9 cellular contexts compared by ENCODE assay signal in genomic region chr2:157443795-157444642, GRCh38. TPM values are rescaled to one million over a fixed set of nuclear protein-coding genes. Genes with fewer than 3 reads are reported as not detected.
DNase-seq lines count a peak whose midpoint lies in the region; ATAC-seq, FAIRE-seq and TF ChIP-seq lines count a peak whose summit lies in the region.
"Had no signal": no experiment of that assay in that cellular context is flagged by ENCODE, and none has a peak within 500 bp of the region (broad histone marks: within the 10 kb centered on the region; RNA-seq: fewer than 3 reads in every experiment).

Gene CYTIP, minus strand, starts transcription at chr2:157444089. Its CDS starts 69 bp downstream, at chr2:157444020.

- DNase-seq in GM13977 (ENCODE audit: low spot score) = peak; percentile 12
- no peak for DNase-seq in GM23338 (ENCODE audit: low spot score)
- DNase-seq in NAMALWA (ENCODE audit: low spot score) = peak; percentile 87
- peak; percentile 72 for DNase-seq in activated T-helper 2 cell treated with anti-CD3 and anti-CD28 coated beads, Interferon-gamma antibody, Interleukin-2, Interleukin-4, amounts not matched to agents 10 μg/mL and 5 μg/mL and 100 μg/mL, durations not matched to agents 14 hours and 24 hours and 36 hours (ENCODE audit: low spot score)
- DNase-seq in upper lobe of left lung = peak in 1 of 2 donors; percentile 76
- DNase-seq in NCI-H1436 (lab: John Stamatoyannopoulos, UW) = no peak
- DNase-seq in GM19239 (ENCODE audit: insufficient read length, low spot score) = no peak

- intact Hi-C loops in activated T-helper 2 cell treated with anti-CD3 and anti-CD28 coated beads, Interferon-gamma antibody, Interleukin-2, Interleukin-4, amounts not matched to agents 10 μg/mL and 5 μg/mL and 100 μg/mL, durations not matched to agents 14 hours and 24 hours and 36 hours (cut with micrococcal nuclease) = loop anchor here (1.0 to 5.0 kb wide), 5 partner anchors 9 to 1102 kb away; no protein-coding TSS in a partner anchor

- H3K9me3 ChIP-seq in mononuclear cell (ENCODE audit: low read depth, low read length) = no peaks in the 10 kb centered on the region
- H3K9me3 ChIP-seq in upper lobe of left lung = no peaks in the 10 kb centered on the region

- peaks cover 1% of the 10 kb centered on the region for H3K27me3 Mint-ChIP-seq in GM23338 (ENCODE audit: insufficient read depth, low read depth, poor library complexity)
- no peaks in the 10 kb centered on the region for H3K27me3 Mint-ChIP-seq in activated T-helper 2 cell treated with anti-CD3 and anti-CD28 coated beads, Interferon-gamma antibody, Interleukin-2, Interleukin-4, amounts not matched to agents 10 μg/mL and 5 μg/mL and 100 μg/mL, durations not matched to agents 14 hours and 24 hours and 36 hours (ENCODE audit: low read depth)

- H3K27ac Mint-ChIP-seq in GM23338 = no peak within 1 kb of the TSS
- H3K27ac Mint-ChIP-seq in activated T-helper 2 cell treated with anti-CD3 and anti-CD28 coated beads, Interferon-gamma antibody, Interleukin-2, Interleukin-4, amounts not matched to agents 10 μg/mL and 5 μg/mL and 100 μg/mL, durations not matched to agents 14 hours and 24 hours and 36 hours = peak within 1 kb of the TSS; percentile 96

- FAIRE-seq in GM19239 (lab: Jason Lieb, UNC) = no peak

- peaks cover 2% of the 10 kb centered on the region; the same call in 1 of the 3 replicates for H3K4me1 Mint-ChIP-seq in GM23338
- peaks cover 47% of the 10 kb centered on the region for H3K4me1 Mint-ChIP-seq in activated T-helper 2 cell treated with anti-CD3 and anti-CD28 coated beads, Interferon-gamma antibody, Interleukin-2, Interleukin-4, amounts not matched to agents 10 μg/mL and 5 μg/mL and 100 μg/mL, durations not matched to agents 14 hours and 24 hours and 36 hours (ENCODE audit: low read depth)

- no peaks in the 10 kb centered on the region for H3K9me2 ChIP-seq in GM23338 (ENCODE audit: insufficient read depth)

- H3K4me2 ChIP-seq in GM23338 = no peak within 1 kb of the TSS

- TF ChIP-seq POLR2A in upper lobe of left lung (IDR thresholded peaks at IDR 0.05) = peak in 3 of 4 donors; percentile 29 to 90 (median 35)

- TF ChIP-seq CTCF in GM13977 (IDR thresholded peaks at IDR 0.05; ENCODE audit: extremely low read depth, insufficient read depth, missing control alignments) (no peak), GM23338 (conservative IDR thresholded peaks at IDR 0.05; ENCODE audit: low read depth in 2 of 2) (no peak), upper lobe of left lung (IDR thresholded peaks at IDR 0.05) (no peak)

- H3K27me3 ChIP-seq in GM23338 (ENCODE audit: insufficient read depth) (no peaks in the 10 kb centered on the region), mononuclear cell (ENCODE audit: insufficient read depth, low read length) (no peaks in the 10 kb centered on the region), upper lobe of left lung (no peaks in the 10 kb centered on the region)

- peak within 1 kb of the TSS; percentile 29; the same call in 1 of the 2 replicates for H2AFZ ChIP-seq in GM23338

- no peaks in the 10 kb centered on the region for H3F3A ChIP-seq in GM23338 (replicated peaks; ENCODE audit: low read depth)

- H3K4me1 ChIP-seq in GM23338 (ENCODE audit: insufficient read depth) = no peaks in the 10 kb centered on the region
- H3K4me1 ChIP-seq in mononuclear cell (ENCODE audit: insufficient read depth, low read length) = peaks cover 37% of the 10 kb centered on the region
- peaks cover 0 to 7% (median 0%) of the 10 kb centered on the region in 4 donors for H3K4me1 ChIP-seq in upper lobe of left lung

- H3K36me3 Mint-ChIP-seq in GM23338 (ENCODE audit: low read depth) = no peaks in the 10 kb centered on the region
- peaks cover 49% of the 10 kb centered on the region for H3K36me3 Mint-ChIP-seq in activated T-helper 2 cell treated with anti-CD3 and anti-CD28 coated beads, Interferon-gamma antibody, Interleukin-2, Interleukin-4, amounts not matched to agents 10 μg/mL and 5 μg/mL and 100 μg/mL, durations not matched to agents 14 hours and 24 hours and 36 hours (ENCODE audit: low read depth)

- ATAC-seq in GM23338 (no peak), upper lobe of left lung (ENCODE audit: low FRiP score in 2 of 2) (peak; percentile 64 to 79)

- H3K27ac ChIP-seq in GM23338 (ENCODE audit: low read depth) = no peak within 1 kb of the TSS
- H3K27ac ChIP-seq in upper lobe of left lung = peak within 1 kb of the TSS; percentile 73 to 87 (median 82)
- H3K27ac ChIP-seq: epithelial cell of prostate had no signal

- H3K4me3 Mint-ChIP-seq in GM23338 = no peak within 1 kb of the TSS
- H3K4me3 Mint-ChIP-seq in activated T-helper 2 cell treated with anti-CD3 and anti-CD28 coated beads, Interferon-gamma antibody, Interleukin-2, Interleukin-4, amounts not matched to agents 10 μg/mL and 5 μg/mL and 100 μg/mL, durations not matched to agents 14 hours and 24 hours and 36 hours (ENCODE audit: low read depth) = peak within 1 kb of the TSS; percentile 98

- no peaks in the 10 kb centered on the region for H3K9me3 Mint-ChIP-seq in GM23338
- H3K9me3 Mint-ChIP-seq in activated T-helper 2 cell treated with anti-CD3 and anti-CD28 coated beads, Interferon-gamma antibody, Interleukin-2, Interleukin-4, amounts not matched to agents 10 μg/mL and 5 μg/mL and 100 μg/mL, durations not matched to agents 14 hours and 24 hours and 36 hours = no peaks in the 10 kb centered on the region

- H3K36me3 ChIP-seq in GM23338 (ENCODE audit: insufficient read depth) (no peaks in the 10 kb centered on the region), upper lobe of left lung (no peaks in the 10 kb centered on the region)

- TF ChIP-seq EP300 in upper lobe of left lung (IDR thresholded peaks at IDR 0.05) = no peak

- H4K20me1 ChIP-seq in GM23338 (replicated peaks; ENCODE audit: insufficient read depth) = no peaks in the 10 kb centered on the region

- no peaks in the 10 kb centered on the region for H3K79me2 ChIP-seq in GM23338 (replicated peaks; ENCODE audit: insufficient read depth)

- in situ Hi-C loops in GM13977 (cut with MboI; ENCODE audit: low pct_unique_long_range_greater_than_20kb, low sequenced_read_pairs, unreplicated experiment) = loop anchor here (25.0 kb wide), 1 partner anchor 107 kb away; the partner anchor contains the start of gene ERMN

- H3K4me3 ChIP-seq in GM23338 (no peak within 1 kb of the TSS), mononuclear cell (ENCODE audit: low read length) (peak within 1 kb of the TSS; percentile 98), upper lobe of left lung (peak within 1 kb of the TSS in 3 of 4 donors; percentile 39 to 46 (median 44))

- 39 to 72% methylated on average over 13 of the region's 13 CpGs for WGBS in upper lobe of left lung, 2 donors

TF ChIP-seq in GM23338, 12 proteins besides CTCF, POLR2A, EP300 and RAD21 (continues in another document):
- no peak for TF ChIP-seq STAT1 (IDR thresholded peaks at IDR 0.05; ENCODE audit: unreplicated experiment)
- TF ChIP-seq REST (IDR thresholded peaks at IDR 0.05; ENCODE audit: unreplicated experiment) = no peak
- no peak for TF ChIP-seq NANOG (IDR thresholded peaks at IDR 0.05; ENCODE audit: borderline replicate concordance)
- TF ChIP-seq JUNB (IDR thresholded peaks at IDR 0.05; ENCODE audit: unreplicated experiment) = no peak
- TF ChIP-seq EZH2phosphoT487 (IDR thresholded peaks at IDR 0.05; ENCODE audit: unreplicated experiment) = no peak
- TF ChIP-seq CREB1 (CRISPR knock-in tag; IDR thresholded peaks at IDR 0.05; ENCODE audit: low read depth) = no peak

RNA-seq across cellular contexts. Expression of gene CYTIP, which starts in this region (rescaled TPM):
- not detected in 2 replicates for total RNA-seq in GM23338 (2014; rRNA removed; shearing (Covaris generic))
- 0.28 TPM in 1 of 2 replicates, not detected in the other for polyA plus RNA-seq in GM23338 (2016; fragmentation: Nextera tagmentation; extraction: Ambion mirVana)
- total RNA-seq in activated T-helper 2 cell treated with anti-CD3 and anti-CD28 coated beads, Interferon-gamma antibody, Interleukin-2, Interleukin-4, amounts not matched to agents 10 μg/mL and 5 μg/mL and 100 μg/mL, durations not matched to agents 14 hours and 24 hours and 36 hours = 199 and 206 TPM in 2 replicates
- 766 TPM for total RNA-seq in mononuclear cell
- 10 to 100 TPM; 23.1 to 47.1 (median 28.5) TPM for total RNA-seq in upper lobe of left lung

Comparison
In these comparisons a context has a peak if more than half of its experiments do, and no peak if none do; other contexts are left out.
1. RNA of gene CYTIP (total RNA-seq): 766 TPM in mononuclear cell (single experiment), 199 to 206 TPM in activated T-helper 2 cell treated with anti-CD3 and anti-CD28 coated beads, Interferon-gamma antibody, Interleukin-2, Interleukin-4, amounts not matched to agents 10 μg/mL and 5 μg/mL and 100 μg/mL, durations not matched to agents 14 hours and 24 hours and 36 hours and 23.1 to 47.1 TPM in upper lobe of left lung; not detected in GM23338; every median in the first group is over 10 times any median in the second.
2. DNase-seq: peak in GM13977 (single experiment), NAMALWA (single experiment) and activated T-helper 2 cell treated with anti-CD3 and anti-CD28 coated beads, Interferon-gamma antibody, Interleukin-2, Interleukin-4, amounts not matched to agents 10 μg/mL and 5 μg/mL and 100 μg/mL, durations not matched to agents 14 hours and 24 hours and 36 hours (single experiment); none in GM23338 (single experiment), NCI-H1436 (single experiment) and GM19239 (single experiment).